In genomic region chr4:176539785-176540175, GRCh38 we compare ENCODE assay signal across 16 cellular contexts.
"Had no signal": no experiment of that assay in that cellular context is flagged by ENCODE, and none has a peak within 500 bp of the region (broad histone marks: within the 10 kb centered on the region; RNA-seq: fewer than 3 reads in every experiment).

No MANE protein-coding gene starts in this region.

- H3K4me1 Mint-ChIP-seq: activated CD4-positive, alpha-beta T cell treated with anti-CD3 and anti-CD28 coated beads for 36 hours; activated naive CD4-positive, alpha-beta T cell treated with anti-CD3 and anti-CD28 coated beads, Interleukin-2, amount 50 U/mL, for 24 hours; T-helper 17 cell had no signal

- H3K4me3 Mint-ChIP-seq: activated CD4-positive, alpha-beta T cell treated with anti-CD3 and anti-CD28 coated beads for 36 hours; activated CD8-positive, alpha-beta T cell treated with anti-CD3 and anti-CD28 coated beads for 36 hours; activated naive CD4-positive, alpha-beta T cell treated with anti-CD3 and anti-CD28 coated beads, Interleukin-2, amount 50 U/mL, for 24 hours; activated T-cell treated with anti-CD3 and anti-CD28 coated beads, Interleukin-2, amount 50 U/mL, for 4 hours; dendritic cell treated with granulocyte-macrophage colony-stimulating factor and Interleukin-4, amounts not matched to agents 40 ng/mL and 50 ng/mL, for 4 days; mesothelial cell of epicardium; neural crest cell; T-helper 17 cell had no signal

- DNase-seq: activated CD4-positive, alpha-beta T cell treated with anti-CD3 and anti-CD28 coated beads for 36 hours; activated CD8-positive, alpha-beta T cell treated with anti-CD3 and anti-CD28 coated beads for 36 hours; activated effector memory CD4-positive, alpha-beta T cell treated with anti-CD3 and anti-CD28 coated beads, Interleukin-2, amount 50 U/mL, for 16 hours; activated T-cell treated with anti-CD3 and anti-CD28 coated beads, Interleukin-2, amount 50 U/mL, for 4 hours; amygdala; cerebellar nuclear complex; effector memory CD4-positive, alpha-beta T cell; glutamatergic neuron; hypothalamus; stimulated activated CD4-positive, alpha-beta T cell treated with anti-CD3 and anti-CD28 coated beads, Interleukin-12 subunit alpha, Interleukin-12 subunit beta, amount 100 ng/mL, for 4 hours; stimulated activated CD4-positive, alpha-beta T cell treated with anti-CD3 and anti-CD28 coated beads, Interleukin-2, amount 100 ng/mL, for 24 hours; T-helper 17 cell had no signal

- ATAC-seq: activated CD4-positive, alpha-beta T cell treated with anti-CD3 and anti-CD28 coated beads for 36 hours; activated CD8-positive, alpha-beta T cell treated with anti-CD3 and anti-CD28 coated beads for 36 hours; activated T-cell treated with anti-CD3 and anti-CD28 coated beads, Interleukin-2, amount 50 U/mL, for 4 hours; T-helper 17 cell had no signal

- H3K9me3 Mint-ChIP-seq: activated CD8-positive, alpha-beta T cell treated with anti-CD3 and anti-CD28 coated beads for 36 hours; activated naive CD4-positive, alpha-beta T cell treated with anti-CD3 and anti-CD28 coated beads, Interleukin-2, amount 50 U/mL, for 24 hours; activated T-cell treated with anti-CD3 and anti-CD28 coated beads, Interleukin-2, amount 50 U/mL, for 4 hours; dendritic cell treated with granulocyte-macrophage colony-stimulating factor and Interleukin-4, amounts not matched to agents 40 ng/mL and 50 ng/mL, for 4 days; mesothelial cell of epicardium; neural crest cell had no signal

- H3K27me3 Mint-ChIP-seq: activated CD4-positive, alpha-beta T cell treated with anti-CD3 and anti-CD28 coated beads for 36 hours; activated CD8-positive, alpha-beta T cell treated with anti-CD3 and anti-CD28 coated beads for 36 hours; activated naive CD4-positive, alpha-beta T cell treated with anti-CD3 and anti-CD28 coated beads, Interleukin-2, amount 50 U/mL, for 24 hours; dendritic cell treated with granulocyte-macrophage colony-stimulating factor and Interleukin-4, amounts not matched to agents 40 ng/mL and 50 ng/mL, for 4 days; T-helper 17 cell had no signal

- H3K27ac Mint-ChIP-seq: activated CD4-positive, alpha-beta T cell treated with anti-CD3 and anti-CD28 coated beads for 36 hours; activated CD8-positive, alpha-beta T cell treated with anti-CD3 and anti-CD28 coated beads for 36 hours; activated naive CD4-positive, alpha-beta T cell treated with anti-CD3 and anti-CD28 coated beads, Interleukin-2, amount 50 U/mL, for 24 hours; dendritic cell treated with granulocyte-macrophage colony-stimulating factor and Interleukin-4, amounts not matched to agents 40 ng/mL and 50 ng/mL, for 4 days; mesothelial cell of epicardium; T-helper 17 cell had no signal

- H3K36me3 Mint-ChIP-seq: activated naive CD4-positive, alpha-beta T cell treated with anti-CD3 and anti-CD28 coated beads, Interleukin-2, amount 50 U/mL, for 24 hours; mesothelial cell of epicardium had no signal
